ENCODE assay signal across 8 cellular contexts in genomic region chr17:64503821-64504768, GRCh38. TPM values are rescaled to one million over a fixed set of nuclear protein-coding genes. Genes with fewer than 3 reads are reported as not detected.
DNase-seq lines count a peak whose midpoint lies in the region; ATAC-seq and TF ChIP-seq lines count a peak whose summit lies in the region.

No MANE protein-coding gene starts in this region.

- TF ChIP-seq EP300 in tibial nerve (IDR thresholded peaks at IDR 0.05) = no peak

- H3K27me3 Mint-ChIP-seq in activated T-cell treated with anti-CD3 and anti-CD28 coated beads, Interleukin-2, amount 50 U/mL, for 24 hours = no peaks in the 10 kb centered on the region

- in situ Hi-C loops in astrocyte of the spinal cord (cut with HindIII; ENCODE audit: low sequenced_read_pairs) = no loop called here

- TF ChIP-seq CTCF in astrocyte of the spinal cord (IDR thresholded peaks at IDR 0.05; ENCODE audit: low read depth, low read length) = no peak
- TF ChIP-seq CTCF in lower leg skin (IDR thresholded peaks at IDR 0.05) = no peak
- TF ChIP-seq CTCF in tibial nerve (IDR thresholded peaks at IDR 0.05) = no peak

- no peaks in the 10 kb centered on the region for H3K9me3 ChIP-seq in tibial nerve

- H3K27me3 ChIP-seq in tibial nerve = no peaks in the 10 kb centered on the region

- peaks cover 0 to 71% (median 41%) of the 10 kb centered on the region in 4 donors for H3K4me1 ChIP-seq in tibial nerve

- H3K4me1 Mint-ChIP-seq in activated T-cell treated with anti-CD3 and anti-CD28 coated beads, Interleukin-2, amount 50 U/mL, for 24 hours (ENCODE audit: low read depth) = peaks cover 70% of the 10 kb centered on the region

- TF ChIP-seq POLR2A in lower leg skin (IDR thresholded peaks at IDR 0.05) = no peak
- no peak for TF ChIP-seq POLR2A in tibial nerve (IDR thresholded peaks at IDR 0.05)

- intact Hi-C loops in lower leg skin (cut with DNase I; ENCODE audit: low total_unique reads) = no loop called here

- no peak for DNase-seq in activated T-cell treated with anti-CD3 and anti-CD28 coated beads, Interleukin-2, amount 50 U/mL, for 24 hours
- DNase-seq in activated T-cell treated with anti-CD3 and anti-CD28 coated beads, Interleukin-2, amount 50 U/mL, for 48 hours = no peak
- DNase-seq in astrocyte of the spinal cord (ENCODE audit: low read depth, low spot score) (no peak), lower leg skin (ENCODE audit: low spot score in 2 of 2) (no peak), tibial nerve (ENCODE audit: low spot score in 2 of 2) (no peak), NCI-H128 (lab: John Stamatoyannopoulos, UW; ENCODE audit: unreplicated experiment) (no peak)

- peak overlapping the region; percentile 96 to 100 (median 100) for H3K27ac ChIP-seq in tibial nerve

- peak overlapping the region; percentile 100 for H3K27ac Mint-ChIP-seq in activated T-cell treated with anti-CD3 and anti-CD28 coated beads, Interleukin-2, amount 50 U/mL, for 24 hours

- 12 to 15% methylated on average over 7 of the region's 7 CpGs for WGBS in lower leg skin, 2 donors
- WGBS in tibial nerve, 2 donors = 21 to 23% methylated on average over 7 of the region's 7 CpGs

- no peaks in the 10 kb centered on the region for H3K9me3 Mint-ChIP-seq in activated T-cell treated with anti-CD3 and anti-CD28 coated beads, Interleukin-2, amount 50 U/mL, for 24 hours

- H3K36me3 ChIP-seq in tibial nerve = peaks cover 15 to 57% (median 49%) of the 10 kb centered on the region in 3 donors

- peak overlapping the region; percentile 98 for H3K4me3 Mint-ChIP-seq in activated T-cell treated with anti-CD3 and anti-CD28 coated beads, Interleukin-2, amount 50 U/mL, for 24 hours

- ATAC-seq in HG03196 (IDR thresholded peaks at IDR 0.05; ENCODE audit: unreplicated experiment) = no peak
- no peak for ATAC-seq in HG02870 (IDR thresholded peaks at IDR 0.05; ENCODE audit: unreplicated experiment)

- peaks cover 93% of the 10 kb centered on the region for H3K36me3 Mint-ChIP-seq in activated T-cell treated with anti-CD3 and anti-CD28 coated beads, Interleukin-2, amount 50 U/mL, for 24 hours (ENCODE audit: low read depth)

- peak overlapping the region; percentile 98 for H3K4me3 ChIP-seq in astrocyte of the spinal cord (ENCODE audit: low read depth, low read length)
- peak overlapping the region; percentile 61 for H3K4me3 ChIP-seq in lower leg skin (ENCODE audit: low read depth, poor library complexity, severe bottlenecking)
- H3K4me3 ChIP-seq in tibial nerve = peak overlapping the region; percentile 82 to 99 (median 86)

RNA-seq across cellular contexts. Expression of gene DDX5, which starts 2.0 kb away (rescaled TPM):
- total RNA-seq in lower leg skin = 100 to 1,000 TPM; 497 to 985 (median 764) TPM
- total RNA-seq in tibial nerve = 100 to 1,000 TPM; 471 to 820 (median 648) TPM

RNA-seq across cellular contexts. Expression of gene CEP95, which starts 2.7 kb away (rescaled TPM):
- total RNA-seq in lower leg skin (10 to 100 TPM; 37.9 to 80.7 (median 54.0) TPM), tibial nerve (10 to 100 TPM; 45.7 to 73.9 (median 59.3) TPM)

RNA-seq across cellular contexts. Expression of gene POLG2, which starts 7.2 kb away (rescaled TPM):
- total RNA-seq in lower leg skin (1 to 10 TPM; 2.2 to 7.7 (median 4.2) TPM), tibial nerve (10 to 100 TPM in 2 of 4 donors, 1 to 10 TPM in 2; 5.9 to 17.1 (median 10.3) TPM)

RNA-seq across cellular contexts. Expression of gene MILR1, which starts 55.2 kb away (rescaled TPM):
- total RNA-seq in lower leg skin (1 to 10 TPM in 1 of 4 donors, not detected in 3; 1.8 TPM), tibial nerve (10 to 100 TPM in 1 of 4 donors, 1 to 10 TPM in 3; 3.1 to 27.0 (median 6.4) TPM)
